ENCODE assay signal across 23 cellular contexts in genomic region chr5:125291447-125291846, GRCh38.
A peak's percentile ranks its signal among the peaks of the same experiment; 100 is the strongest.
DNase-seq lines count a peak whose midpoint lies in the region; ATAC-seq, FAIRE-seq and TF ChIP-seq lines count a peak whose summit lies in the region.
"Had no signal": no experiment of that assay in that cellular context is flagged by ENCODE, and none has a peak within 500 bp of the region (broad histone marks: within the 10 kb centered on the region; RNA-seq: fewer than 3 reads in every experiment).

No MANE protein-coding gene starts in this region.

- H3K4me3 ChIP-seq in breast epithelium (no peak overlapping the region), OCI-LY1 (ENCODE audit: low read depth, low read length, poor library complexity, severe bottlenecking) (peak overlapping the region; percentile 11)
- H3K4me3 ChIP-seq: A549, BLaER1 had no signal

- H3K4me1 ChIP-seq in breast epithelium: no peaks in the 10 kb centered on the region
- H3K4me1 ChIP-seq in OCI-LY1 (ENCODE audit: insufficient read depth, low read length, severe bottlenecking): peaks cover 60% of the 10 kb centered on the region
- H3K4me1 ChIP-seq: BLaER1 had no signal

- intact Hi-C loops in MCF 10A (cut with micrococcal nuclease): no loop called here
- intact Hi-C loops in breast epithelium (cut with DNase I; ENCODE audit: low total_unique reads): no loop called here

- no peaks in the 10 kb centered on the region for H3K79me2 ChIP-seq in OCI-LY1 (ENCODE audit: insufficient read depth, low read length)

- BruUV-seq in MCF 10A (replicated peaks; lab: Mats Ljungman, UMichigan): no TSS peak

- TF ChIP-seq POLR2A in breast epithelium (IDR thresholded peaks at IDR 0.05): no peak

- no peaks in the 10 kb centered on the region for H3K36me3 Mint-ChIP-seq in MCF 10A (ENCODE audit: insufficient read depth, unreplicated experiment)
- H3K36me3 Mint-ChIP-seq: CD14-positive monocyte; CD4-positive, alpha-beta memory T cell had no signal

- ATAC-seq in left lobe of liver (peak; percentile 78), GM21737 (IDR thresholded peaks at IDR 0.05; ENCODE audit: unreplicated experiment) (no peak)
- ATAC-seq: A549, HCT116 had no signal

- H3K27ac ChIP-seq in breast epithelium: no peak overlapping the region
- peak overlapping the region; percentile 93 for H3K27ac ChIP-seq in OCI-LY1 (ENCODE audit: low read depth, low read length, poor library complexity, severe bottlenecking)
- H3K27ac ChIP-seq: 22Rv1, A549, BLaER1, HL-60 had no signal

- no peaks in the 10 kb centered on the region for H3F3A ChIP-seq in OCI-LY1 (ENCODE audit: insufficient read depth, low read length)

- CTCF ChIA-PET in MCF 10A (lab: Yijun Ruan, JAX): no interaction called here

- H3K36me3 ChIP-seq in breast epithelium: no peaks in the 10 kb centered on the region
- no peaks in the 10 kb centered on the region for H3K36me3 ChIP-seq in OCI-LY1 (ENCODE audit: insufficient read depth, low read length)
- H3K36me3 ChIP-seq: BLaER1 had no signal

- H2AFZ ChIP-seq in OCI-LY1 (ENCODE audit: low read length): peak overlapping the region; percentile 67

- TF ChIP-seq CTCF in MCF 10A (IDR thresholded peaks at IDR 0.05; ENCODE audit: unreplicated experiment) (no peak), breast epithelium (IDR thresholded peaks at IDR 0.05) (no peak), OCI-LY1 (IDR thresholded peaks at IDR 0.05; ENCODE audit: low read length) (no peak)

- H3K9ac ChIP-seq in OCI-LY1 (ENCODE audit: low read length): peak overlapping the region; percentile 19; the same call in 1 of the 2 replicates
- H3K9ac ChIP-seq: BLaER1 had no signal

- no peaks in the 10 kb centered on the region for H3K9me2 ChIP-seq in OCI-LY1 (ENCODE audit: low read depth, low read length)

- H3K27ac Mint-ChIP-seq in MCF 10A (ENCODE audit: low read depth, unreplicated experiment): no peak overlapping the region
- H3K27ac Mint-ChIP-seq: CD14-positive monocyte; CD4-positive, alpha-beta memory T cell; HFFc6 had no signal

- peak; percentile 18 for DNase-seq in MCF 10A (ENCODE audit: unreplicated experiment)
- no peak for DNase-seq in breast epithelium (ENCODE audit: low spot score in 2 of 2)
- peak; percentile 45 for DNase-seq in left lobe of liver (ENCODE audit: low spot score)
- no peak for DNase-seq in SHP77 (lab: John Stamatoyannopoulos, UW)
- no peak for DNase-seq in RCC 7860 (ENCODE audit: low spot score)
- DNase-seq: CD4-positive, alpha-beta memory T cell; DMS153; DMS79; GDM1; GOT3; H7; HFFc6 had no signal

- no peaks in the 10 kb centered on the region for H4K20me1 ChIP-seq in OCI-LY1 (ENCODE audit: insufficient read depth, low read length)
- H4K20me1 ChIP-seq: BLaER1 had no signal

- no peak overlapping the region for H3K4me3 Mint-ChIP-seq in MCF 10A (ENCODE audit: unreplicated experiment)
- H3K4me3 Mint-ChIP-seq: CD14-positive monocyte; CD4-positive, alpha-beta memory T cell; HFFc6 had no signal

- no peak for FAIRE-seq in RCC 7860 (lab: Jason Lieb, UNC)
- FAIRE-seq: A549, GM12892, GM18507, HTR-8/SVneo had no signal

- no peaks in the 10 kb centered on the region for H3K27me3 Mint-ChIP-seq in MCF 10A (ENCODE audit: insufficient read depth, unreplicated experiment)
- H3K27me3 Mint-ChIP-seq: CD4-positive, alpha-beta memory T cell had no signal

- peaks cover 12% of the 10 kb centered on the region for H3K4me1 Mint-ChIP-seq in MCF 10A (ENCODE audit: insufficient read depth, unreplicated experiment)
- H3K4me1 Mint-ChIP-seq: CD14-positive monocyte; CD4-positive, alpha-beta memory T cell had no signal

- H3K9me3 ChIP-seq in breast epithelium (no peaks in the 10 kb centered on the region), OCI-LY1 (ENCODE audit: low read length) (no peaks in the 10 kb centered on the region)
- H3K9me3 ChIP-seq: A549, BLaER1 had no signal

- no peaks in the 10 kb centered on the region for H3K9me3 Mint-ChIP-seq in MCF 10A (ENCODE audit: unreplicated experiment)
- H3K9me3 Mint-ChIP-seq: HFFc6 had no signal

- POLR2A ChIA-PET in MCF 10A (lab: Yijun Ruan, JAX): interaction anchor here (0.6 to 0.8 kb wide), 2 partner anchors 25 to 833 kb away, joined by 3 read pairs; no protein-coding TSS in a partner anchor

- H3K4me2 ChIP-seq in OCI-LY1 (ENCODE audit: low read length): peak overlapping the region; percentile 53; the same call in 1 of the 2 replicates
- H3K4me2 ChIP-seq: A549, BLaER1 had no signal

- H3K27me3 ChIP-seq in breast epithelium (no peaks in the 10 kb centered on the region), OCI-LY1 (ENCODE audit: insufficient read depth, low read length) (no peaks in the 10 kb centered on the region)
- H3K27me3 ChIP-seq: BLaER1 had no signal

Comparison
In these comparisons a context has a peak if more than half of its experiments do, and no peak if none do; other contexts are left out.
1. DNase-seq: peak in MCF 10A (single experiment) and left lobe of liver (single experiment); none in breast epithelium (0 of 2), SHP77 (0 of 2) and RCC 7860 (single experiment).